ENCODE assay signal across 10 cellular contexts in the genomic region with DNA sequence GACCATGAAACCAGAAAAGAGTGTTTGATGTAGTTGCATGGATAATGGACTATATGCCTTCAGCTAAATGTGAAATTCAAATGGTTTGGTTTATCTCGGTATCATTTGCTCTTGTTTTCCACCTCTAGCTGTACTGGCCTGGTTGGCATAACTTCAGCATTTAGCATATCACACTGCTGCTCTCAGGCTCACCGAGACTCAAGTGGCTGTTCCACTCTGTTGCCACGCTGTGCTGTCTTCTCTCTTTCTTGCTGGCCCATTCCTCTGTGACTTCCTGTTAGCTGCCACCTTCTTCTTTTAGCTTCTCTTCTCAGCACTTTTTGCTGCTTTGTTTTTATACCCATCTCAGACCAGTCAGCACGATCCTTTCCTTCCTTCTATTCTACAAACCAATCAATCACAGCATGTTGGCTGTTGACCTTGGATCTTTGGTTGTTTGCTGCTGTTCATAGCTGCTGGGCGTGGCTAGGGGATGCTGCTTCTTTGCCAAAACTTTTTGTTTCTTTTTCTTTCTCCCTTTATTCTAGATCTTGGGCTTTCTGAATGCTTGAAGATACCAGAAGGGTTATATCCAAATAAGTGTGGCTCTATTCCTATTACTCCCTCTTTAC. TPM values are rescaled to one million over a fixed set of nuclear protein-coding genes. Genes with fewer than 3 reads are reported as not detected.
A peak's percentile ranks its signal among the peaks of the same experiment; 100 is the strongest.
DNase-seq lines count a peak whose midpoint lies in the region; ATAC-seq and TF ChIP-seq lines count a peak whose summit lies in the region.
"Had no signal": no experiment of that assay in that cellular context is flagged by ENCODE, and none has a peak within 500 bp of the region (broad histone marks: within the 10 kb centered on the region; RNA-seq: fewer than 3 reads in every experiment).

No MANE protein-coding gene starts in this region.

- TF ChIP-seq POLR2A in ovary (IDR thresholded peaks at IDR 0.05), result no peak

- no peaks in the 10 kb centered on the region for H3K9me3 ChIP-seq in BLaER1 treated with 17β-estradiol and CSF1 and Interleukin-3, amounts not matched to agents 10 nM and 100 nM (replicated peaks in 1 of 11)
- no peaks in the 10 kb centered on the region for H3K9me3 ChIP-seq in ovary

- peaks cover 77 to 100% (median 94%) of the 10 kb centered on the region in 11 experiments; a peak in 21 of 22 replicates for H3K27me3 ChIP-seq in BLaER1 treated with 17β-estradiol and CSF1 and Interleukin-3, amounts not matched to agents 10 nM and 100 nM
- no peaks in the 10 kb centered on the region for H3K27me3 ChIP-seq in ovary

- peaks cover 12 to 44% (median 26%) of the 10 kb centered on the region in 10 experiments for H3K4me1 ChIP-seq in BLaER1 treated with 17β-estradiol and CSF1 and Interleukin-3, amounts not matched to agents 10 nM and 100 nM
- H3K4me1 ChIP-seq in ovary (ENCODE audit: insufficient read depth), result no peaks in the 10 kb centered on the region

- TF ChIP-seq EP300 in ovary (IDR thresholded peaks at IDR 0.05), result no peak

- peak overlapping the region in 1 of 11 experiments; percentile 9; a peak in 2 of 22 replicates for H3K27ac ChIP-seq in BLaER1 treated with 17β-estradiol and CSF1 and Interleukin-3, amounts not matched to agents 10 nM and 100 nM
- no peak overlapping the region for H3K27ac ChIP-seq in ovary

- peaks cover 0 to 34% (median 13%) of the 10 kb centered on the region in 11 experiments; a peak in 14 of 22 replicates for H3K36me3 ChIP-seq in BLaER1 treated with 17β-estradiol and CSF1 and Interleukin-3, amounts not matched to agents 10 nM and 100 nM
- no peaks in the 10 kb centered on the region for H3K36me3 ChIP-seq in ovary

- peak overlapping the region; percentile 47 for H3K27ac Mint-ChIP-seq in dendritic cell treated with granulocyte-macrophage colony-stimulating factor and Interleukin-4, amounts not matched to agents 40 ng/mL and 50 ng/mL, for 4 days

- ATAC-seq in GM18909 (IDR thresholded peaks at IDR 0.05; ENCODE audit: poor library complexity, unreplicated experiment), result peak; percentile 67
- ATAC-seq in HG03139 (IDR thresholded peaks at IDR 0.05; ENCODE audit: unreplicated experiment), result peak; percentile 63

- WGBS in ovary, 3 donors, result 26 to 41% (median 37%) methylated on average over 5 of the region's 5 CpGs

- H3K9ac ChIP-seq in BLaER1 treated with 17β-estradiol and CSF1 and Interleukin-3, amounts not matched to agents 10 nM and 100 nM, result no peak overlapping the region

- H3K36me3 Mint-ChIP-seq in dendritic cell treated with granulocyte-macrophage colony-stimulating factor and Interleukin-4, amounts not matched to agents 40 ng/mL and 50 ng/mL, for 4 days (ENCODE audit: low read depth), result peaks cover 7% of the 10 kb centered on the region

- peaks cover 18% of the 10 kb centered on the region for H3K4me1 Mint-ChIP-seq in dendritic cell treated with granulocyte-macrophage colony-stimulating factor and Interleukin-4, amounts not matched to agents 40 ng/mL and 50 ng/mL, for 4 days (ENCODE audit: low read depth)

- TF ChIP-seq CTCF in ovary (IDR thresholded peaks at IDR 0.05), result no peak

- no peaks in the 10 kb centered on the region for H3K27me3 Mint-ChIP-seq in dendritic cell treated with granulocyte-macrophage colony-stimulating factor and Interleukin-4, amounts not matched to agents 40 ng/mL and 50 ng/mL, for 4 days

- DNase-seq in ovary, result no peak
- no peak for DNase-seq in mesenteric fat pad (ENCODE audit: low spot score)
- DNase-seq in GOT3 (lab: John Stamatoyannopoulos, UW), result no peak
- DNase-seq in NCI-H526 (lab: John Stamatoyannopoulos, UW), result no peak
- DNase-seq: islet precursor cell, MM.1S had no signal

- peak overlapping the region; percentile 1 to 66 (median 38); a peak in 19 of 22 replicates for H3K4me2 ChIP-seq in BLaER1 treated with 17β-estradiol and CSF1 and Interleukin-3, amounts not matched to agents 10 nM and 100 nM

- peaks cover 0 to 34% (median 9%) of the 10 kb centered on the region in 11 experiments; a peak in 9 of 22 replicates for H4K20me1 ChIP-seq in BLaER1 treated with 17β-estradiol and CSF1 and Interleukin-3, amounts not matched to agents 10 nM and 100 nM

- no peaks in the 10 kb centered on the region for H3K9me3 Mint-ChIP-seq in dendritic cell treated with granulocyte-macrophage colony-stimulating factor and Interleukin-4, amounts not matched to agents 40 ng/mL and 50 ng/mL, for 4 days

- H3K4me3 ChIP-seq in BLaER1 treated with 17β-estradiol and CSF1 and Interleukin-3, amounts not matched to agents 10 nM and 100 nM, result peak overlapping the region in 3 of 10 experiments; percentile 3 to 30 (median 14); a peak in 3 of 20 replicates
- no peak overlapping the region for H3K4me3 ChIP-seq in ovary

- intact Hi-C loops in dendritic cell treated with granulocyte-macrophage colony-stimulating factor and Interleukin-4, amounts not matched to agents 40 ng/mL and 50 ng/mL, for 4 days (cut with micrococcal nuclease), result no loop called here
- intact Hi-C loops in ovary (cut with DNase I), result no loop called here

- peak overlapping the region; percentile 22 for H3K4me3 Mint-ChIP-seq in dendritic cell treated with granulocyte-macrophage colony-stimulating factor and Interleukin-4, amounts not matched to agents 40 ng/mL and 50 ng/mL, for 4 days

RNA-seq across cellular contexts. Expression of gene INTS6L, which starts 24.0 kb away (rescaled TPM):
- 10 to 100 TPM; 13.2 to 20.7 (median 16.4) TPM for total RNA-seq in ovary
- 10 to 100 TPM in 1 of 2 donors, 1 to 10 TPM in 1; 9.0 to 13.5 TPM for polyA plus RNA-seq in ovary
- 3.8 TPM for total RNA-seq in mesenteric fat pad
